8 cellular contexts compared by ENCODE assay signal in the genomic region with DNA sequence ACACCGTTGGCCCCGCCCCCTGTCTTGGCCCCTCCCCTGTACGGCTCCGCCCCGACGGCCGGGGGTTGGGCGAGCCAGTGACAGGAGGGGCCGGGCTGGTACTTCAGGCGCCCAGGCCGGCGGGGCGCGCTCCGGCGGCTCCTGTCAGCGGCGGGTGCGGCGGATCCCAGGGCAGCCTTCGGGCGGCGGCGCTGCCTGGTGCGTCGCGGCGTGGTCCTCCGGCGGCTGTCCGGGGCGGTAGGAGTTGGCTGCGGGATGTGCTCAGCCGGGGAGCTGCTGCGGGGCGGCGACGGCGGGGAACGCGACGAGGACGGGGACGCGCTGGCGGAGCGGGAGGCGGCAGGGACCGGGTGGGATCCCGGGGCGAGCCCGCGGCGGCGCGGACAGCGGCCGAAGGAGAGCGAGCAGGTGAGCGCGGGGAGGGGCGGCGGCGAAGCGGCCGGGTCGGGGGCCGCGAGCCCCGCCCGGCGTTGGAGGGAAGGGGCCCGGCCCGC. TPM values are rescaled to one million over a fixed set of nuclear protein-coding genes. Genes with fewer than 3 reads are reported as not detected.
DNase-seq lines count a peak whose midpoint lies in the region; ATAC-seq lines count a peak whose summit lies in the region.

A gene (plus strand): TSS at position 129 of the 494 bp plus-strand sequence. CDS start 127 bp downstream, at position 256.

- peak within 1 kb of the TSS; percentile 87 for H3K4me3 Mint-ChIP-seq in activated CD4-positive, alpha-beta memory T cell treated with anti-CD3 and anti-CD28 coated beads for 36 hours

- intact Hi-C loops in activated CD4-positive, alpha-beta memory T cell treated with anti-CD3 and anti-CD28 coated beads for 36 hours (cut with micrococcal nuclease), result loop anchor here (1.0 to 5.0 kb wide), 6 partner anchors 18 to 1537 kb away; a partner anchor contains a TSS

- no peaks in the 10 kb centered on the region for H3K27me3 Mint-ChIP-seq in activated CD4-positive, alpha-beta memory T cell treated with anti-CD3 and anti-CD28 coated beads for 36 hours

- ATAC-seq in GM18867 (IDR thresholded peaks at IDR 0.05; ENCODE audit: unreplicated experiment) (peak; percentile 90), HG03095 (IDR thresholded peaks at IDR 0.05; ENCODE audit: unreplicated experiment) (peak; percentile 91)

- no peaks in the 10 kb centered on the region for H3K9me3 Mint-ChIP-seq in activated CD4-positive, alpha-beta memory T cell treated with anti-CD3 and anti-CD28 coated beads for 36 hours

- H3K27ac Mint-ChIP-seq in activated CD4-positive, alpha-beta memory T cell treated with anti-CD3 and anti-CD28 coated beads for 36 hours, result peak within 1 kb of the TSS; percentile 84

- CTCF ChIA-PET in activated CD4-positive, alpha-beta memory T cell treated with anti-CD3 and anti-CD28 coated beads for 36 hours (lab: Charles Lee), result interaction anchor here (1.1 kb wide), 1 partner anchor 46 kb away, joined by 6 read pairs; no protein-coding TSS in a partner anchor

- peaks cover 7% of the 10 kb centered on the region for H3K36me3 Mint-ChIP-seq in activated CD4-positive, alpha-beta memory T cell treated with anti-CD3 and anti-CD28 coated beads for 36 hours

- POLR2A ChIA-PET in activated CD4-positive, alpha-beta memory T cell treated with anti-CD3 and anti-CD28 coated beads for 36 hours (lab: Charles Lee), result interaction anchor here (0.9 to 1.3 kb wide), 3 partner anchors 69 to 141 kb away, joined by 3 to 5 read pairs (median 4); a partner anchor contains a TSS

- H3K4me1 Mint-ChIP-seq in activated CD4-positive, alpha-beta memory T cell treated with anti-CD3 and anti-CD28 coated beads for 36 hours (ENCODE audit: low read depth), result peaks cover 42% of the 10 kb centered on the region

- peak; percentile 97 for DNase-seq in AG08396 (ENCODE audit: low spot score)
- DNase-seq in NCI-H524 (lab: John Stamatoyannopoulos, UW), result peak; percentile 30 to 62
- peak; percentile 92 for DNase-seq in activated CD4-positive, alpha-beta memory T cell treated with anti-CD3 and anti-CD28 coated beads for 36 hours
- DNase-seq in ecto neural progenitor cell (ENCODE audit: low spot score), result peak; percentile 90
- peak; percentile 86 to 88 for DNase-seq in lung microvascular endothelial cell (ENCODE audit: low read depth in 2 of 2)
- DNase-seq in stimulated activated CD8-positive, alpha-beta memory T cell treated with anti-CD3 and anti-CD28 coated beads, Interleukin-12 subunit alpha, Interleukin-12 subunit beta, amount 100 ng/mL, for 1 hour (ENCODE audit: low read depth), result peak; percentile 84

RNA-seq across cellular contexts. Expression of the gene that starts here (rescaled TPM):
- 1 to 10 TPM; 3.1 to 3.5 TPM for total RNA-seq in activated CD4-positive, alpha-beta memory T cell treated with anti-CD3 and anti-CD28 coated beads for 36 hours
- total RNA-seq in lung microvascular endothelial cell, result 6.8 and 8.1 TPM in 2 replicates

Comparison
In these comparisons a context has a peak if more than half of its experiments do, and no peak if none do; other contexts are left out.
1. Peak in every context shown above with its lines: DNase-seq and ATAC-seq.
2. DNase-seq: peak in every context shown above with its lines; median percentile 97 in AG08396; 92 in activated CD4-positive, alpha-beta memory T cell treated with anti-CD3 and anti-CD28 coated beads for 36 hours; 90 in ecto neural progenitor cell; 87 in lung microvascular endothelial cell; 84 in stimulated activated CD8-positive, alpha-beta memory T cell treated with anti-CD3 and anti-CD28 coated beads, Interleukin-12 subunit alpha, Interleukin-12 subunit beta, amount 100 ng/mL, for 1 hour; 46 in NCI-H524.